In genomic region chr6:77502966-77503365, GRCh38 we compare ENCODE assay signal across 38 cellular contexts. TPM values are rescaled to one million over a fixed set of nuclear protein-coding genes. Genes with fewer than 3 reads are reported as not detected.
DNase-seq lines count a peak whose midpoint lies in the region; ATAC-seq, FAIRE-seq and TF ChIP-seq lines count a peak whose summit lies in the region.
"Had no signal": no experiment of that assay in that cellular context is flagged by ENCODE, and none has a peak within 500 bp of the region (broad histone marks: within the 10 kb centered on the region; RNA-seq: fewer than 3 reads in every experiment).

No MANE protein-coding gene starts in this region.

- H3K9me3 ChIP-seq in keratinocyte (ENCODE audit: control insufficient read depth, low read depth, low read length), result no peaks in the 10 kb centered on the region
- H3K9me3 ChIP-seq: heart left ventricle, SJCRH30, upper lobe of right lung had no signal

- intact Hi-C loops in MCF 10A (cut with micrococcal nuclease), result no loop called here

- no peaks in the 10 kb centered on the region for H3K36me3 Mint-ChIP-seq in MCF 10A (ENCODE audit: insufficient read depth, unreplicated experiment)
- no peaks in the 10 kb centered on the region for H3K36me3 Mint-ChIP-seq in naive thymus-derived CD8-positive, alpha-beta T cell
- H3K36me3 Mint-ChIP-seq: activated naive CD4-positive, alpha-beta T cell treated with anti-CD3 and anti-CD28 coated beads, Interleukin-2, amount 50 U/mL, for 72 hours; natural killer cell treated with Interleukin-12 subunit alpha and Interleukin-12 subunit beta and Interleukin-15 and Interleukin-18, amount 100 ng/mL, for 72 hours; stimulated activated naive B cell treated with anti-CD40 and anti-IgM and Interleukin-4, amounts not matched to agents 10 μg/mL and 1 μg/mL and 100 μg/mL, for 72 hours had no signal

- no peaks in the 10 kb centered on the region for H4K20me1 ChIP-seq in keratinocyte (ENCODE audit: control insufficient read depth, extremely low read depth, insufficient read depth, low read length)

- no peaks in the 10 kb centered on the region for H3K27me3 Mint-ChIP-seq in MCF 10A (ENCODE audit: insufficient read depth, unreplicated experiment)
- no peaks in the 10 kb centered on the region for H3K27me3 Mint-ChIP-seq in naive thymus-derived CD8-positive, alpha-beta T cell
- H3K27me3 Mint-ChIP-seq: activated CD4-positive, alpha-beta T cell treated with anti-CD3 and anti-CD28 coated beads for 36 hours; activated T-helper 17 cell treated with anti-CD3 and anti-CD28 coated beads, Interleukin-2, amount 50 U/mL, for 72 hours; effector memory CD8-positive, alpha-beta T cell; natural killer cell treated with Interleukin-12 subunit alpha and Interleukin-12 subunit beta and Interleukin-15 and Interleukin-18, amount 100 ng/mL, for 72 hours; stimulated activated naive B cell treated with anti-CD40 and anti-IgM and Interleukin-4, amounts not matched to agents 10 μg/mL and 1 μg/mL and 100 μg/mL, for 72 hours had no signal

- POLR2A ChIA-PET in MCF 10A (lab: Yijun Ruan, JAX), result interaction anchor here (0.9 to 1.0 kb wide), 2 partner anchors 14 to 32 kb away, joined by 3 to 4 read pairs; no protein-coding TSS in a partner anchor
- POLR2A ChIA-PET in naive thymus-derived CD8-positive, alpha-beta T cell (lab: Charles Lee), result no interaction called here

- dilution Hi-C loops in keratinocyte (cut with MboI; ENCODE audit: extremely low pct_ligation_motif_present, low sequenced_read_pairs), result no loop called here

- H3K27ac Mint-ChIP-seq in MCF 10A (ENCODE audit: low read depth, unreplicated experiment), result no peak overlapping the region
- H3K27ac Mint-ChIP-seq in naive thymus-derived CD8-positive, alpha-beta T cell, result no peak overlapping the region
- H3K27ac Mint-ChIP-seq: activated CD4-positive, alpha-beta T cell treated with anti-CD3 and anti-CD28 coated beads for 36 hours; activated CD8-positive, alpha-beta T cell treated with anti-CD3 and anti-CD28 coated beads, Interleukin-2, amount 10 ng/mL, durations not matched to agents 7 days and 5 days; activated naive CD4-positive, alpha-beta T cell treated with anti-CD3 and anti-CD28 coated beads, Interleukin-2, amount 50 U/mL, for 72 hours; activated T-helper 17 cell treated with anti-CD3 and anti-CD28 coated beads, Interleukin-2, amount 50 U/mL, for 72 hours; effector memory CD8-positive, alpha-beta T cell; natural killer cell treated with Interleukin-12 subunit alpha and Interleukin-12 subunit beta and Interleukin-15 and Interleukin-18, amount 100 ng/mL, for 72 hours; stimulated activated naive B cell treated with anti-CD40 and anti-IgM and Interleukin-4, amounts not matched to agents 10 μg/mL and 1 μg/mL and 100 μg/mL, for 72 hours had no signal

- H3K27me3 ChIP-seq in keratinocyte (ENCODE audit: control insufficient read depth, extremely low read depth, insufficient read depth, low read length), result no peaks in the 10 kb centered on the region
- H3K27me3 ChIP-seq: heart left ventricle, SJCRH30, upper lobe of right lung had no signal

- H3K9ac ChIP-seq in keratinocyte (ENCODE audit: control insufficient read depth, extremely low read depth, insufficient read depth, low read length), result no peak overlapping the region

- H3K9me3 Mint-ChIP-seq in MCF 10A (ENCODE audit: unreplicated experiment), result no peaks in the 10 kb centered on the region
- no peaks in the 10 kb centered on the region for H3K9me3 Mint-ChIP-seq in naive thymus-derived CD8-positive, alpha-beta T cell
- H3K9me3 Mint-ChIP-seq: activated T-helper 17 cell treated with anti-CD3 and anti-CD28 coated beads, Interleukin-2, amount 50 U/mL, for 72 hours had no signal

- no peaks in the 10 kb centered on the region for H3K79me2 ChIP-seq in keratinocyte (ENCODE audit: control insufficient read depth, insufficient read depth, low read length)

- H3K27ac ChIP-seq in keratinocyte (ENCODE audit: control insufficient read depth, insufficient read depth, low read length), result peak overlapping the region; percentile 15
- H3K27ac ChIP-seq: C4-2B, heart left ventricle, SJCRH30, upper lobe of right lung, VCaP had no signal

- no peak overlapping the region for H3K4me2 ChIP-seq in keratinocyte (ENCODE audit: control insufficient read depth, extremely low read depth, insufficient read depth, low read depth, low read length)

- FAIRE-seq in keratinocyte (lab: Jason Lieb, UNC) (peak; percentile 88), D721Med (lab: Jason Lieb, UNC) (no peak)
- FAIRE-seq: G401.6, K562 had no signal

- no peaks in the 10 kb centered on the region for H3K4me1 Mint-ChIP-seq in MCF 10A (ENCODE audit: insufficient read depth, unreplicated experiment)
- H3K4me1 Mint-ChIP-seq in naive thymus-derived CD8-positive, alpha-beta T cell, result no peaks in the 10 kb centered on the region
- H3K4me1 Mint-ChIP-seq: activated CD4-positive, alpha-beta T cell treated with anti-CD3 and anti-CD28 coated beads for 36 hours; activated T-helper 17 cell treated with anti-CD3 and anti-CD28 coated beads, Interleukin-2, amount 50 U/mL, for 72 hours; stimulated activated naive B cell treated with anti-CD40 and anti-IgM and Interleukin-4, amounts not matched to agents 10 μg/mL and 1 μg/mL and 100 μg/mL, for 72 hours had no signal

- BruUV-seq in MCF 10A (replicated peaks; lab: Mats Ljungman, UMichigan), result no TSS peak

- CTCF ChIA-PET in MCF 10A (lab: Yijun Ruan, JAX), result interaction anchor here (0.7 kb wide), 1 partner anchor 1237 kb away, joined by 3 read pairs; no protein-coding TSS in a partner anchor

- TF ChIP-seq CTCF in MCF 10A (IDR thresholded peaks at IDR 0.05; ENCODE audit: unreplicated experiment), result no peak
- no peak for TF ChIP-seq CTCF in keratinocyte (optimal IDR thresholded peaks at IDR 0.05 in 1 of 3, IDR thresholded peaks at IDR 0.05 in 1 of 3, conservative IDR thresholded peaks at IDR 0.05 in 1 of 3; ENCODE audit: extremely low read depth in 1 of 3, insufficient read depth in 2 of 3, low read length in 3 of 3)
- TF ChIP-seq CTCF in D721Med (IDR thresholded peaks at IDR 0.05; ENCODE audit: insufficient read depth, missing control alignments), result no peak

- no peak overlapping the region for H3K4me3 Mint-ChIP-seq in MCF 10A (ENCODE audit: unreplicated experiment)
- H3K4me3 Mint-ChIP-seq in naive thymus-derived CD8-positive, alpha-beta T cell, result no peak overlapping the region
- H3K4me3 Mint-ChIP-seq: activated CD4-positive, alpha-beta T cell treated with anti-CD3 and anti-CD28 coated beads for 36 hours; activated CD8-positive, alpha-beta T cell treated with anti-CD3 and anti-CD28 coated beads, Interleukin-2, amount 10 ng/mL, durations not matched to agents 7 days and 5 days; activated T-helper 17 cell treated with anti-CD3 and anti-CD28 coated beads, Interleukin-2, amount 50 U/mL, for 72 hours; effector memory CD8-positive, alpha-beta T cell; natural killer cell treated with Interleukin-12 subunit alpha and Interleukin-12 subunit beta and Interleukin-15 and Interleukin-18, amount 100 ng/mL, for 72 hours; stimulated activated naive B cell treated with anti-CD40 and anti-IgM and Interleukin-4, amounts not matched to agents 10 μg/mL and 1 μg/mL and 100 μg/mL, for 72 hours had no signal

- DNase-seq in EH (ENCODE audit: low read depth), result peak; percentile 0
- peak; percentile 26 to 60 for DNase-seq in NCI-H446 (lab: John Stamatoyannopoulos, UW)
- DNase-seq in MCF 10A (ENCODE audit: unreplicated experiment), result peak; percentile 48
- peak; percentile 69 for DNase-seq in keratinocyte (ENCODE audit: low read depth, low spot score)
- no peak for DNase-seq in D721Med (ENCODE audit: insufficient read length, low spot score)
- no peak for DNase-seq in activated T-cell treated with anti-CD3 and anti-CD28 coated beads for 4 hours
- DNase-seq in naive thymus-derived CD8-positive, alpha-beta T cell, result no peak
- DNase-seq: 8988T; activated CD4-positive, alpha-beta T cell treated with anti-CD3 and anti-CD28 coated beads for 36 hours; activated CD8-positive, alpha-beta T cell treated with anti-CD3 and anti-CD28 coated beads, Interleukin-2, amount 10 ng/mL, durations not matched to agents 7 days and 5 days; anterior cingulate cortex; central memory CD4-positive, alpha-beta T cell; COR-L47; DMS53; effector memory CD8-positive, alpha-beta T cell; foreskin fibroblast; heart left ventricle; NCI-H1417; NCI-H2029 treated with DMSO at 0.1 percent for 48 hours; NCI-H226; SJCRH30; stimulated activated CD4-positive, alpha-beta T cell treated with anti-CD3 and anti-CD28 coated beads, Interleukin-15, amount 100 ng/mL, for 24 hours; stimulated activated naive B cell treated with anti-CD40 and anti-IgM and Interleukin-4, amounts not matched to agents 10 μg/mL and 1 μg/mL and 100 μg/mL, for 72 hours; SW 1271; T-helper 9 cell; upper lobe of right lung had no signal

- H3K9me1 ChIP-seq in keratinocyte (ENCODE audit: control insufficient read depth, extremely low read depth, insufficient read depth, low read length), result no peaks in the 10 kb centered on the region

- no peaks in the 10 kb centered on the region for H3K36me3 ChIP-seq in keratinocyte (ENCODE audit: control insufficient read depth in 2 of 2, extremely low read depth in 1 of 2, insufficient read depth in 2 of 2, low read length in 2 of 2)
- H3K36me3 ChIP-seq: heart left ventricle, SJCRH30, upper lobe of right lung had no signal

- no peak for ATAC-seq in GM18909 (IDR thresholded peaks at IDR 0.05; ENCODE audit: poor library complexity, unreplicated experiment)
- no peak for ATAC-seq in naive thymus-derived CD8-positive, alpha-beta T cell
- ATAC-seq: activated CD4-positive, alpha-beta T cell treated with anti-CD3 and anti-CD28 coated beads for 36 hours; activated CD8-positive, alpha-beta T cell treated with anti-CD3 and anti-CD28 coated beads, Interleukin-2, amount 10 ng/mL, durations not matched to agents 7 days and 5 days; activated naive CD4-positive, alpha-beta T cell treated with anti-CD3 and anti-CD28 coated beads, Interleukin-2, amount 50 U/mL, for 72 hours; activated T-helper 17 cell treated with anti-CD3 and anti-CD28 coated beads, Interleukin-2, amount 50 U/mL, for 72 hours; effector memory CD8-positive, alpha-beta T cell; esophagus mucosa; heart left ventricle; K562; natural killer cell treated with Interleukin-12 subunit alpha and Interleukin-12 subunit beta and Interleukin-15 and Interleukin-18, amount 100 ng/mL, for 72 hours; Panc1; stimulated activated naive B cell treated with anti-CD40 and anti-IgM and Interleukin-4, amounts not matched to agents 10 μg/mL and 1 μg/mL and 100 μg/mL, for 72 hours; upper lobe of right lung had no signal

- H3K4me1 ChIP-seq in keratinocyte (ENCODE audit: control insufficient read depth, extremely low read depth, insufficient read depth, low read length), result peaks cover 8% of the 10 kb centered on the region
- H3K4me1 ChIP-seq: heart left ventricle, SJCRH30, upper lobe of right lung had no signal

- no peak overlapping the region for H2AFZ ChIP-seq in keratinocyte (ENCODE audit: control insufficient read depth, low read length)

- H3K4me3 ChIP-seq in keratinocyte (ENCODE audit: control insufficient read depth in 2 of 3, extremely low read depth in 1 of 3, insufficient read depth in 2 of 3, low read depth in 1 of 3, low read length in 3 of 3), result no peak overlapping the region
- H3K4me3 ChIP-seq: heart left ventricle, K562, SJCRH30, upper lobe of right lung had no signal

RNA-seq across cellular contexts. Expression of gene HTR1B, which starts 39.7 kb away (rescaled TPM):
- total RNA-seq in MCF 10A (2022), result not detected in 2 replicates
- polyA plus RNA-seq in keratinocyte, result 0.21 to 0.53 TPM (median 0.24 TPM) in 3 replicates
- polyA plus RNA-seq in keratinocyte (2011; ENCODE audit: low read depth), result not detected
- polyA plus RNA-seq in keratinocyte (2011; cell fraction: cytosol; rRNA removed), result 0.44 and 0.49 TPM in 2 replicates
- polyA plus RNA-seq in keratinocyte (2011; cell fraction: nucleus; rRNA removed), result 1.1 and 1.5 TPM in 2 replicates
- polyA plus RNA-seq in keratinocyte (2012; ENCODE audit: low replicate concordance), result 0.25 and 0.56 TPM in 2 replicates
- 0.76 to 1.2 TPM (median 0.90 TPM) in 3 replicates for polyA minus RNA-seq in keratinocyte
- polyA minus RNA-seq in keratinocyte (2011; cell fraction: cytosol; rRNA and poly(A)+ RNA removed), result not detected
- polyA minus RNA-seq in keratinocyte (2011; cell fraction: nucleus; rRNA and poly(A)+ RNA removed), result 0.74 and 1.3 TPM in 2 replicates
- not detected for total RNA-seq in naive thymus-derived CD8-positive, alpha-beta T cell
- polyA plus RNA-seq in naive thymus-derived CD8-positive, alpha-beta T cell, result not detected
- total RNA-seq: activated CD4-positive, alpha-beta T cell treated with anti-CD3 and anti-CD28 coated beads for 36 hours; activated CD8-positive, alpha-beta T cell treated with anti-CD3 and anti-CD28 coated beads, Interleukin-2, amount 10 ng/mL, durations not matched to agents 7 days and 5 days; activated naive CD4-positive, alpha-beta T cell treated with anti-CD3 and anti-CD28 coated beads, Interleukin-2, amount 50 U/mL, for 72 hours; activated T-helper 17 cell treated with anti-CD3 and anti-CD28 coated beads, Interleukin-2, amount 50 U/mL, for 72 hours; K562; mononuclear cell; natural killer cell treated with Interleukin-12 subunit alpha and Interleukin-12 subunit beta and Interleukin-15 and Interleukin-18, amount 100 ng/mL, for 72 hours; osteoblast; SJCRH30 had no signal
- polyA plus RNA-seq: K562 had no signal

Comparison
In these comparisons a context has a peak if more than half of its experiments do, and no peak if none do; other contexts are left out.
1. DNase-seq: peak in EH (single experiment), NCI-H446 (2 of 2), MCF 10A (single experiment) and keratinocyte (single experiment); none in D721Med (single experiment), activated T-cell treated with anti-CD3 and anti-CD28 coated beads for 4 hours (single experiment) and naive thymus-derived CD8-positive, alpha-beta T cell (0 of 10).